Comparison of ENCODE assay signal across 8 cellular contexts in genomic region chr11:45846974-45847907, GRCh38. TPM values are rescaled to one million over a fixed set of nuclear protein-coding genes. Genes with fewer than 3 reads are reported as not detected.
A peak's percentile ranks its signal among the peaks of the same experiment; 100 is the strongest.
DNase-seq lines count a peak whose midpoint lies in the region; ATAC-seq and TF ChIP-seq lines count a peak whose summit lies in the region.

Gene CRY2 (plus strand): TSS chr11:45847475. CDS start chr11:45847491, 16 bp downstream.

- H2BK5ac ChIP-seq in trophoblast cell (ENCODE audit: low read depth, low read length, poor library complexity): no peak within 1 kb of the TSS

- peak within 1 kb of the TSS; percentile 67 for H3K4me2 ChIP-seq in trophoblast cell (ENCODE audit: low read length)

- H3K27me3 ChIP-seq in adipocyte (replicated peaks; ENCODE audit: control insufficient read depth, insufficient read depth, low read length) (no peaks in the 10 kb centered on the region), cardiac muscle cell (peaks cover 16% of the 10 kb centered on the region), trophoblast cell (ENCODE audit: insufficient read depth, low read length) (no peaks in the 10 kb centered on the region), transverse colon (no peaks in the 10 kb centered on the region)

- H4K12ac ChIP-seq in trophoblast cell (ENCODE audit: low read depth, low read length): no peak within 1 kb of the TSS

- H3K4ac ChIP-seq in trophoblast cell (ENCODE audit: low read depth, low read length): no peak within 1 kb of the TSS

- H2AFZ ChIP-seq in trophoblast cell (ENCODE audit: insufficient read depth, low read length, poor library complexity): peak within 1 kb of the TSS; percentile 37

- TF ChIP-seq CTCF in GM12875 (IDR thresholded peaks at IDR 0.05; ENCODE audit: borderline replicate concordance, insufficient read depth, low read depth, low read length): no peak
- TF ChIP-seq CTCF in cardiac muscle cell (IDR thresholded peaks at IDR 0.05; ENCODE audit: low read depth, low read length): no peak
- TF ChIP-seq CTCF in transverse colon (IDR thresholded peaks at IDR 0.05): no peak

- peak within 1 kb of the TSS; percentile 0 for H4K91ac ChIP-seq in trophoblast cell (ENCODE audit: low read depth, low read length)

- H3K18ac ChIP-seq in trophoblast cell (ENCODE audit: low read length): peak within 1 kb of the TSS; percentile 0

- H3K4me3 ChIP-seq in GM12875 (ENCODE audit: low read depth, low read length) (peak within 1 kb of the TSS; percentile 93), adipocyte (ENCODE audit: low read length) (peak within 1 kb of the TSS; percentile 91), cardiac muscle cell (peak within 1 kb of the TSS; percentile 65), trophoblast cell (ENCODE audit: low read depth, low read length) (peak within 1 kb of the TSS; percentile 90), transverse colon (peak within 1 kb of the TSS; percentile 60 to 88 (median 82))

- peak; percentile 99 for TF ChIP-seq POLR2A in transverse colon (IDR thresholded peaks at IDR 0.05)

- no CpG with 5 or more reads among the region's 75 CpGs for WGBS in trophoblast cell (ENCODE audit: extremely low coverage, insufficient coverage, insufficient read length)
- WGBS in transverse colon (ENCODE audit: low coverage in 1 of 2), 2 donors: 1% methylated on average over 26 of the region's 75 CpGs; no CpG with 5 or more reads in 1 of the 2 donors

- H3K79me2 ChIP-seq in trophoblast cell (ENCODE audit: control insufficient read depth, insufficient read depth, low read length, poor library complexity): peaks cover 4% of the 10 kb centered on the region

- peak; percentile 96 for ATAC-seq in HG02798 (IDR thresholded peaks at IDR 0.05; ENCODE audit: poor library complexity, unreplicated experiment)

- peak; percentile 38 for TF ChIP-seq EP300 in transverse colon (IDR thresholded peaks at IDR 0.05; ENCODE audit: low read depth)

- H3K4me1 ChIP-seq in adipocyte (ENCODE audit: control insufficient read depth, insufficient read depth, low read length) (peaks cover 53% of the 10 kb centered on the region), cardiac muscle cell (ENCODE audit: low read depth) (peaks cover 16% of the 10 kb centered on the region), trophoblast cell (ENCODE audit: control insufficient read depth in 1 of 2, insufficient read depth in 2 of 2, low read length in 2 of 2) (peaks cover 5 to 8% of the 10 kb centered on the region in 2 experiments), transverse colon (peaks cover 12 to 69% (median 34%) of the 10 kb centered on the region in 4 donors)

- H2BK12ac ChIP-seq in trophoblast cell (ENCODE audit: low read length): no peak within 1 kb of the TSS

- DNase-seq in NCI-H1436 (lab: John Stamatoyannopoulos, UW): peak; percentile 95
- DNase-seq in T follicular helper cell (ENCODE audit: low read depth): peak; percentile 98
- DNase-seq in adipocyte (ENCODE audit: low read depth): peak; percentile 99
- peak; percentile 99 to 100 for DNase-seq in cardiac muscle cell (ENCODE audit: low read depth in 1 of 2, low spot score in 1 of 2)
- peak; percentile 99 to 100 for DNase-seq in trophoblast cell
- DNase-seq in transverse colon: peak; percentile 100

- in situ Hi-C loops in transverse colon (cut with MboI; ENCODE audit: low pct_ligation_motif_present in 1 of 4, low pct_unique_long_range_greater_than_20kb in 1 of 4, low sequenced_read_pairs in 3 of 4): no loop called here

- H3K79me1 ChIP-seq in trophoblast cell (ENCODE audit: low read length): peaks cover 5% of the 10 kb centered on the region

- intact Hi-C loops in transverse colon (cut with DNase I; ENCODE audit: low total_unique reads): no loop called here

- H4K8ac ChIP-seq in trophoblast cell (ENCODE audit: low read depth, low read length): peak within 1 kb of the TSS; percentile 0

- H3K27ac ChIP-seq in cardiac muscle cell: peak within 1 kb of the TSS; percentile 89
- H3K27ac ChIP-seq in trophoblast cell (ENCODE audit: low read depth, low read length): no peak within 1 kb of the TSS
- H3K27ac ChIP-seq in transverse colon: peak within 1 kb of the TSS; percentile 93 to 97 (median 96)

- H3K9me3 ChIP-seq in adipocyte (ENCODE audit: control insufficient read depth, low read length) (no peaks in the 10 kb centered on the region), cardiac muscle cell (ENCODE audit: low read depth) (no peaks in the 10 kb centered on the region), trophoblast cell (ENCODE audit: insufficient read depth, low read depth, low read length) (peaks cover 3% of the 10 kb centered on the region), transverse colon (no peaks in the 10 kb centered on the region)

- H3K14ac ChIP-seq in trophoblast cell (ENCODE audit: low read length): peak within 1 kb of the TSS; percentile 58

- H3K9ac ChIP-seq in adipocyte (ENCODE audit: low read length) (peak within 1 kb of the TSS; percentile 97), trophoblast cell (ENCODE audit: low read length) (peak within 1 kb of the TSS; percentile 63)

- no peak within 1 kb of the TSS for H2AK5ac ChIP-seq in trophoblast cell (ENCODE audit: low read length)

- H3K23ac ChIP-seq in trophoblast cell (ENCODE audit: low read length): no peak within 1 kb of the TSS

- H3K36me3 ChIP-seq in adipocyte (ENCODE audit: control insufficient read depth, insufficient read depth, low read length, severe bottlenecking) (no peaks in the 10 kb centered on the region), cardiac muscle cell (no peaks in the 10 kb centered on the region), trophoblast cell (ENCODE audit: control insufficient read depth in 1 of 2, insufficient read depth in 2 of 2, low read length in 2 of 2) (no peaks in the 10 kb centered on the region), transverse colon (no peaks in the 10 kb centered on the region)

- H2BK120ac ChIP-seq in trophoblast cell (ENCODE audit: insufficient read depth, low read length, poor library complexity): no peak within 1 kb of the TSS

RNA-seq across cellular contexts. Expression of gene CRY2, which starts in this region (rescaled TPM):
- total RNA-seq in cardiac muscle cell: 31.5 and 50.5 TPM in 2 replicates
- 28.3 and 40.7 TPM in 2 replicates for polyA plus RNA-seq in cardiac muscle cell
- 7.8 and 8.1 TPM in 2 replicates for polyA plus RNA-seq in trophoblast cell (2013)
- total RNA-seq in transverse colon: 10 to 100 TPM; 42.2 to 73.6 (median 50.2) TPM
